In the genomic region with DNA sequence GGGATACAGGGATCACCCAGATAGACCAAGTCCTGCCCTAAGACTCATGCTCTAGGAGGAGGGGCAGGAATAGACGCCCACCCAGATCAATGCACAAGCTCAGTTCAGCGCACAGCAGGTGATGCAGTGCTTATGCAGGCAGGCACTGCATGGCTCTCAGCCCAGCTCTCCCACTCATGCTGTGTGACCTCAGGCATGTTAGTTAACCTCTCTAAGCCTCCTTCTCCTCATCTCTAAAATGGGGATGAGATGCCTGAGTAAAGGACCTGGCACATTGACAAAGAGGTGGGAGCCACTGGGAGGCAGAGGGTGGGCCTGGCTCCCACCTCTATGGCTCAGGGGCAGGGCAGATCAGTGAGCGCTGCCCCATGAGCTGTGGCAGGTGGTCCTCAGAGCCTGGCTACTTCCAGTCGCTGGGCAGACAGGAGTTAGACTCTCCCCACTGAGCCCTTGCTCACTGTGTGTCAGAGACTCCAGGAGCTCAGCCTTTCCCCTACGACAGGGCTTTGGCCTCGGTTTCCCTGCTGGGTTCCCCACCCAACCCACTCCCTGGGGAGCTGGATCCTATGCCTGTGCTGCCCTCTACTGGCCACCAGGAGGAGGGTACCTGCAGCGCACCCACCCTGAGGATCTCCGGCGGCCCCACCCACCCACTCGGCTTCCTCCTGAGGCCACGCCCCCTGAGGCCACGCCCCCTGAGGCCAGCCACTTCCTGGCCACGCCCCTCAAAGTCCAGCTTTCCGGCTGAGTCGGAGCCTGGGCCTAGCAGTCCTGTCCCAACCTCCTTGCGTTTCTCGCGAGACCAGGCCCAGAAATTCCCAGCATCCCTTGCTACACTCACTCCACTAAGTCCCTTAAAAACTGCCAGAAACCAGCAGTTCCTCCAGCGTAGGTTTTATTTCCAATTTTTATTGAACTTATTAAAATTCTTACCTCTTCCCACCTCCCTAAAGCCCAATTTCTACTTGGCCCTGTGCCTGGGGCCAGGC, we compare ENCODE assay signal across 8 cellular contexts.
DNase-seq lines count a peak whose midpoint lies in the region; ATAC-seq, FAIRE-seq and TF ChIP-seq lines count a peak whose summit lies in the region.

No MANE protein-coding gene starts in this region.

- WGBS in esophagus squamous epithelium, 2 donors = 40 to 58% methylated on average over 10 to 15 of the region's 19 CpGs
- 35 to 39% methylated on average over 19 of the region's 19 CpGs for WGBS in aorta, 2 donors

- ATAC-seq in aorta (ENCODE audit: low FRiP score) = peak; percentile 19

- no peaks in the 10 kb centered on the region for H3K27me3 ChIP-seq in AG04450 (ENCODE audit: control insufficient read depth, insufficient read depth, low read length)
- H3K27me3 ChIP-seq in esophagus squamous epithelium = no peaks in the 10 kb centered on the region
- H3K27me3 ChIP-seq in neutrophil = no peaks in the 10 kb centered on the region
- H3K27me3 ChIP-seq in aorta (ENCODE audit: control insufficient read depth in 1 of 2, insufficient read depth in 2 of 2, low read length in 1 of 2) = no peaks in the 10 kb centered on the region

- H3K4me1 ChIP-seq in esophagus squamous epithelium (no peaks in the 10 kb centered on the region), neutrophil (ENCODE audit: control insufficient read depth in 1 of 2, insufficient read depth in 1 of 2, low read depth in 1 of 2, low read length in 1 of 2) (peaks cover 0 to 5% of the 10 kb centered on the region in 2 experiments), aorta (ENCODE audit: control insufficient read depth in 1 of 2, insufficient read depth in 2 of 2, low read length in 2 of 2) (no peaks in the 10 kb centered on the region)

- DNase-seq in AG04450 (ENCODE audit: low read depth, low spot score) = peak; percentile 8
- peak; percentile 33 for DNase-seq in GM18507 (ENCODE audit: extremely low spot score, insufficient read length, low read depth)
- DNase-seq in NCI-H82 treated with DMSO at 0.1 percent for 48 hours (lab: John Stamatoyannopoulos, UW; ENCODE audit: unreplicated experiment) = peak; percentile 67
- DNase-seq in activated CD8-positive, alpha-beta memory T cell treated with anti-CD3 and anti-CD28 coated beads for 24 hours = peak; percentile 66
- no peak for DNase-seq in esophagus squamous epithelium (lab: John Stamatoyannopoulos, UW)
- peak in 1 of 2 donors; percentile 73 for DNase-seq in aorta
- DNase-seq in NCI-H128 (lab: John Stamatoyannopoulos, UW; ENCODE audit: unreplicated experiment) = no peak

- H3K9me3 ChIP-seq in AG04450 (ENCODE audit: control insufficient read depth, insufficient read depth, low read length) (peaks cover 14% of the 10 kb centered on the region), esophagus squamous epithelium (peaks cover 0 to 22% (median 5%) of the 10 kb centered on the region in 3 donors), neutrophil (no peaks in the 10 kb centered on the region), aorta (ENCODE audit: control insufficient read depth, low read length) (peaks cover 4% of the 10 kb centered on the region)

- H3K36me3 ChIP-seq in esophagus squamous epithelium (no peaks in the 10 kb centered on the region), neutrophil (no peaks in the 10 kb centered on the region), aorta (ENCODE audit: control insufficient read depth in 1 of 2, insufficient read depth in 2 of 2, low read length in 1 of 2) (no peaks in the 10 kb centered on the region)

- intact Hi-C loops in esophagus squamous epithelium (cut with DNase I) = no loop called here
- intact Hi-C loops in aorta (cut with DNase I) = loop anchor here in 1 of 2 donors (10.0 kb wide), 2 partner anchors 53 to 223 kb away; no protein-coding TSS in a partner anchor

- POLR2A ChIA-PET in AG04450 (lab: Yijun Ruan, JAX) = no interaction called here

- peak; percentile 43 for TF ChIP-seq CTCF in AG04450 (IDR thresholded peaks at IDR 0.05; ENCODE audit: low read depth, low read length)
- peak in 4 of 6 experiments; percentile 26 to 61 (median 32) for TF ChIP-seq CTCF in esophagus squamous epithelium (IDR thresholded peaks at IDR 0.05)
- peak; percentile 50 for TF ChIP-seq CTCF in neutrophil (IDR thresholded peaks at IDR 0.05)

- CTCF ChIA-PET in AG04450 (lab: Charles Lee) = interaction anchor here (0.6 to 1.3 kb wide), 3 partner anchors 23 to 370 kb away, joined by 4 to 6 read pairs (median 6); no protein-coding TSS in a partner anchor

- no peak overlapping the region for H3K27ac ChIP-seq in AG04450 (ENCODE audit: low read depth, low read length)
- H3K27ac ChIP-seq in esophagus squamous epithelium = no peak overlapping the region
- no peak overlapping the region for H3K27ac ChIP-seq in neutrophil
- no peak overlapping the region for H3K27ac ChIP-seq in aorta (ENCODE audit: low read depth in 1 of 2, low read length in 2 of 2)

- FAIRE-seq in GM18507 (lab: Jason Lieb, UNC) = peak; percentile 12

- H3K4me3 ChIP-seq in AG04450 (ENCODE audit: low read depth, low read length) (no peak overlapping the region), esophagus squamous epithelium (no peak overlapping the region), neutrophil (ENCODE audit: low read depth in 1 of 2, low read length in 1 of 2) (no peak overlapping the region), aorta (ENCODE audit: low read length in 2 of 2) (no peak overlapping the region)

- no peak for TF ChIP-seq POLR2A in esophagus squamous epithelium (IDR thresholded peaks at IDR 0.05)

Comparison
In these comparisons a context has a peak if more than half of its experiments do, and no peak if none do; other contexts are left out.
1. DNase-seq: peak in AG04450 (single experiment), GM18507 (single experiment), NCI-H82 treated with DMSO at 0.1 percent for 48 hours (single experiment) and activated CD8-positive, alpha-beta memory T cell treated with anti-CD3 and anti-CD28 coated beads for 24 hours (single experiment); none in esophagus squamous epithelium (single experiment) and NCI-H128 (single experiment).
2. Peak in every context shown above with its lines, with median percentiles within 50 percentile points of each other: CTCF ChIP-seq.